ENCODE assay signal across 14 cellular contexts in genomic region chr1:220884109-220884980, GRCh38. TPM values are rescaled to one million over a fixed set of nuclear protein-coding genes. Genes with fewer than 3 reads are reported as not detected.
A peak's percentile ranks its signal among the peaks of the same experiment; 100 is the strongest.
DNase-seq lines count a peak whose midpoint lies in the region; ATAC-seq and TF ChIP-seq lines count a peak whose summit lies in the region.
"Had no signal": no experiment of that assay in that cellular context is flagged by ENCODE, and none has a peak within 500 bp of the region (broad histone marks: within the 10 kb centered on the region; RNA-seq: fewer than 3 reads in every experiment).

No MANE protein-coding gene starts in this region.

- intact Hi-C loops in activated T-helper 1 cell treated with anti-CD3 and anti-CD28 coated beads, Interleukin-12 subunit alpha, Interleukin-12 subunit beta, Interleukin-2, Interleukin-4 antibody, amounts not matched to agents 30 ng/mL and 10 ng/mL and 1 ng/mL, durations not matched to agents 14 hours and 24 hours and 36 hours (cut with micrococcal nuclease), result no loop called here
- intact Hi-C loops in left lung (cut with DNase I), result no loop called here

- peaks cover 100% of the 10 kb centered on the region for H3K27me3 Mint-ChIP-seq in brain
- peaks cover 99% of the 10 kb centered on the region for H3K27me3 Mint-ChIP-seq in neural crest cell (ENCODE audit: low read depth)
- peaks cover 44% of the 10 kb centered on the region for H3K27me3 Mint-ChIP-seq in activated T-helper 1 cell treated with anti-CD3 and anti-CD28 coated beads, Interleukin-12 subunit alpha, Interleukin-12 subunit beta, Interleukin-2, Interleukin-4 antibody, amounts not matched to agents 30 ng/mL and 10 ng/mL and 1 ng/mL, durations not matched to agents 14 hours and 24 hours and 36 hours (ENCODE audit: insufficient read depth)

- H3K36me3 Mint-ChIP-seq in brain (no peaks in the 10 kb centered on the region), neural crest cell (ENCODE audit: low read depth) (peaks cover 5% of the 10 kb centered on the region)
- H3K36me3 Mint-ChIP-seq in activated T-helper 1 cell treated with anti-CD3 and anti-CD28 coated beads, Interleukin-12 subunit alpha, Interleukin-12 subunit beta, Interleukin-2, Interleukin-4 antibody, amounts not matched to agents 30 ng/mL and 10 ng/mL and 1 ng/mL, durations not matched to agents 14 hours and 24 hours and 36 hours (ENCODE audit: low read depth), result peaks cover 6% of the 10 kb centered on the region

- peak overlapping the region; percentile 66 to 79 (median 71) for H3K4me3 Mint-ChIP-seq in brain
- H3K4me3 Mint-ChIP-seq in neural crest cell, result peak overlapping the region; percentile 61
- H3K4me3 Mint-ChIP-seq in activated T-helper 1 cell treated with anti-CD3 and anti-CD28 coated beads, Interleukin-12 subunit alpha, Interleukin-12 subunit beta, Interleukin-2, Interleukin-4 antibody, amounts not matched to agents 30 ng/mL and 10 ng/mL and 1 ng/mL, durations not matched to agents 14 hours and 24 hours and 36 hours, result no peak overlapping the region

- H3K4me1 Mint-ChIP-seq in brain (peaks cover 55% of the 10 kb centered on the region), neural crest cell (peaks cover 24% of the 10 kb centered on the region)
- H3K4me1 Mint-ChIP-seq in activated T-helper 1 cell treated with anti-CD3 and anti-CD28 coated beads, Interleukin-12 subunit alpha, Interleukin-12 subunit beta, Interleukin-2, Interleukin-4 antibody, amounts not matched to agents 30 ng/mL and 10 ng/mL and 1 ng/mL, durations not matched to agents 14 hours and 24 hours and 36 hours (ENCODE audit: low read depth), result peaks cover 13% of the 10 kb centered on the region

- H3K4me2 ChIP-seq in BLaER1 treated with 17β-estradiol and CSF1 and Interleukin-3, amounts not matched to agents 10 nM and 100 nM, result peak overlapping the region; percentile 81 to 98 (median 94)

- H4K20me1 ChIP-seq in BLaER1 treated with 17β-estradiol and CSF1 and Interleukin-3, amounts not matched to agents 10 nM and 100 nM, result peaks cover 9 to 48% (median 40%) of the 10 kb centered on the region in 11 experiments; a peak in 21 of 22 replicates

- peaks cover 56 to 67% (median 64%) of the 10 kb centered on the region in 11 experiments for H3K36me3 ChIP-seq in BLaER1 treated with 17β-estradiol and CSF1 and Interleukin-3, amounts not matched to agents 10 nM and 100 nM
- H3K36me3 ChIP-seq in SJCRH30 (peaks cover 47% of the 10 kb centered on the region), left lung (peaks cover 0 to 47% of the 10 kb centered on the region in 2 donors)
- H3K36me3 ChIP-seq: pancreas had no signal

- H3K27me3 ChIP-seq in BLaER1 treated with 17β-estradiol and CSF1 and Interleukin-3, amounts not matched to agents 10 nM and 100 nM, result peaks cover 13 to 86% (median 73%) of the 10 kb centered on the region in 11 experiments
- no peaks in the 10 kb centered on the region for H3K27me3 ChIP-seq in SJCRH30
- H3K27me3 ChIP-seq in left lung, result peaks cover 10 to 52% of the 10 kb centered on the region in 2 donors

- H3K9me3 Mint-ChIP-seq in brain (peaks cover 0 to 8% (median 0%) of the 10 kb centered on the region in 5 experiments), neural crest cell (no peaks in the 10 kb centered on the region)
- no peaks in the 10 kb centered on the region for H3K9me3 Mint-ChIP-seq in activated T-helper 1 cell treated with anti-CD3 and anti-CD28 coated beads, Interleukin-12 subunit alpha, Interleukin-12 subunit beta, Interleukin-2, Interleukin-4 antibody, amounts not matched to agents 30 ng/mL and 10 ng/mL and 1 ng/mL, durations not matched to agents 14 hours and 24 hours and 36 hours
- H3K9me3 Mint-ChIP-seq: IgD-negative memory B cell had no signal

- peaks cover 0 to 47% (median 13%) of the 10 kb centered on the region in 11 experiments; a peak in 12 of 22 replicates for H3K9me3 ChIP-seq in BLaER1 treated with 17β-estradiol and CSF1 and Interleukin-3, amounts not matched to agents 10 nM and 100 nM (replicated peaks in 1 of 11)
- no peaks in the 10 kb centered on the region for H3K9me3 ChIP-seq in SJCRH30 (replicated peaks)
- no peaks in the 10 kb centered on the region for H3K9me3 ChIP-seq in left lung
- H3K9me3 ChIP-seq: lower lobe of right lung, pancreas had no signal

- DNase-seq in neural crest cell (ENCODE audit: low read depth, low spot score) (peak; percentile 50), SJCRH30 (no peak), left lung (no peak)
- no peak for DNase-seq in activated T-helper 1 cell treated with anti-CD3 and anti-CD28 coated beads, Interleukin-12 subunit alpha, Interleukin-12 subunit beta, Interleukin-2, Interleukin-4 antibody, amounts not matched to agents 30 ng/mL and 10 ng/mL and 1 ng/mL, durations not matched to agents 14 hours and 24 hours and 36 hours (ENCODE audit: low spot score)
- DNase-seq: DMS79 treated with DMSO at 0.1 percent for 48 hours, lower lobe of right lung, NCI-H1092, SW 1271 had no signal

- H3K27ac ChIP-seq in BLaER1 treated with 17β-estradiol and CSF1 and Interleukin-3, amounts not matched to agents 10 nM and 100 nM, result peak overlapping the region; percentile 97 to 100 (median 99); a peak in 21 of 22 replicates
- H3K27ac ChIP-seq in SJCRH30, result no peak overlapping the region
- no peak overlapping the region for H3K27ac ChIP-seq in left lung
- H3K27ac ChIP-seq: lower lobe of right lung, pancreas had no signal

- H3K9ac ChIP-seq in BLaER1 treated with 17β-estradiol and CSF1 and Interleukin-3, amounts not matched to agents 10 nM and 100 nM, result peak overlapping the region; percentile 96 to 100 (median 100); a peak in 20 of 22 replicates

- H3K27ac Mint-ChIP-seq in brain (no peak overlapping the region), neural crest cell (ENCODE audit: unreplicated experiment) (peak overlapping the region; percentile 40)
- no peak overlapping the region for H3K27ac Mint-ChIP-seq in activated T-helper 1 cell treated with anti-CD3 and anti-CD28 coated beads, Interleukin-12 subunit alpha, Interleukin-12 subunit beta, Interleukin-2, Interleukin-4 antibody, amounts not matched to agents 30 ng/mL and 10 ng/mL and 1 ng/mL, durations not matched to agents 14 hours and 24 hours and 36 hours
- H3K27ac Mint-ChIP-seq: IgD-negative memory B cell had no signal

- H3K4me1 ChIP-seq in BLaER1 treated with 17β-estradiol and CSF1 and Interleukin-3, amounts not matched to agents 10 nM and 100 nM, result peaks cover 54 to 64% (median 61%) of the 10 kb centered on the region in 10 experiments
- H3K4me1 ChIP-seq in SJCRH30 (no peaks in the 10 kb centered on the region; the same call in 1 of the 2 replicates), left lung (peaks cover 8 to 50% of the 10 kb centered on the region in 2 donors)

- peak overlapping the region in 9 of 10 experiments; percentile 84 to 99 (median 95); a peak in 17 of 20 replicates for H3K4me3 ChIP-seq in BLaER1 treated with 17β-estradiol and CSF1 and Interleukin-3, amounts not matched to agents 10 nM and 100 nM
- H3K4me3 ChIP-seq in iPS-11a (ENCODE audit: low read depth, low read length) (peak overlapping the region; percentile 30), SJCRH30 (no peak overlapping the region), left lung (no peak overlapping the region)
- H3K4me3 ChIP-seq: pancreas had no signal

- TF ChIP-seq CTCF in brain (conservative IDR thresholded peaks at IDR 0.05) (peak in 1 of 2 experiments; percentile 30), neural crest cell (conservative IDR thresholded peaks at IDR 0.05) (peak; percentile 31), left lung (IDR thresholded peaks at IDR 0.05) (no peak)

- ATAC-seq in GM21619 (IDR thresholded peaks at IDR 0.05; ENCODE audit: unreplicated experiment) (no peak), left lung (no peak)
- ATAC-seq: lower lobe of right lung had no signal

RNA-seq across cellular contexts. Expression of gene HLX, which starts 5.1 kb away (rescaled TPM):
- 1.8 TPM for polyA plus RNA-seq in brain (ENCODE audit: insufficient read depth, low read depth, low replicate concordance)
- total RNA-seq in neural crest cell (0.43 and 0.61 TPM in 2 replicates), left lung (10 to 100 TPM; 15.4 to 22.6 TPM)
- 15.4 and 17.0 TPM in 2 replicates for total RNA-seq in SJCRH30 (2014; rRNA removed; shearing (Covaris generic))
- 5.1 and 6.3 TPM in 2 replicates for total RNA-seq in activated T-helper 1 cell treated with anti-CD3 and anti-CD28 coated beads, Interleukin-12 subunit alpha, Interleukin-12 subunit beta, Interleukin-2, Interleukin-4 antibody, amounts not matched to agents 30 ng/mL and 10 ng/mL and 1 ng/mL, durations not matched to agents 14 hours and 24 hours and 36 hours

Comparison
In these comparisons a context has a peak if more than half of its experiments do, and no peak if none do; other contexts are left out.
1. H3K27ac ChIP-seq: peak in BLaER1 treated with 17β-estradiol and CSF1 and Interleukin-3, amounts not matched to agents 10 nM and 100 nM (11 of 11); none in SJCRH30 (single experiment) and left lung (0 of 2).
2. H3K4me3 ChIP-seq: peak in BLaER1 treated with 17β-estradiol and CSF1 and Interleukin-3, amounts not matched to agents 10 nM and 100 nM (9 of 10) and iPS-11a (single experiment); none in SJCRH30 (single experiment) and left lung (0 of 2).